In the genomic region with DNA sequence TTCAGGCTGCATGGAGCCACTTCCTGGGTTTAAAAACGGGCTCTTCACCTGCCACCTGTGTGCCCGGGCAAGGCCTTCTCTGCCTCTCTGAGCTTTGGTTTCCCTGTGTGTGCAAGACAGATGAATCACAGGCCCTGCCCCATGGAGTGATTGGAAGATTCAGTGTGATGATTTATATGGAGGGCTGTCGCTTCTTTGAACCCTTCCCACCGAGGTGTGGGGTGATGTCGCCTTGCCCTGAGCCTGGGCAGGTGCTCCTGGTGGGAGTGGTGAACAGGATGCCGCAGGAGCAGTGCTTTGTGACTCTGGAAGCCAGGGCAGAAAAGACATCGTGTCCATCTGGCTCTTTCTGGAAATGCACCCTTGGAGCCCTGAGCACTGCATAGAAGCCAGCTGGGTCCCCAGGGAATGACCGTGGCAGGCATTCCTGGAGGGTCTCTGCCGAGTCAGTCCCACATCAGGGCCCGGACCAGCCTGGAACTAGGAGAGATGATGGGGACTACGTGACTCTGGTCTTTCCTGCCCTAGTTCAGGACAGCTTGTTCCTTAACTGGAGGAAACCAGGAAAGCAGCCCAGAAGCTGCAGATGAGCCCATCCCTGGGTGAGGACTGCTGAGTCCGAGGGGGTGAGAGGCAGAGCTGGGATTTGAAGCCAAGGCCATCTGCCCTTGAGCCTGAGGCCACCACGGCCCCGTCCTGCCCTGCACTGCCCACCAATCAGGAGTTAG, we compare ENCODE assay signal across 8 cellular contexts. TPM values are rescaled to one million over a fixed set of nuclear protein-coding genes. Genes with fewer than 3 reads are reported as not detected.
DNase-seq lines count a peak whose midpoint lies in the region; ATAC-seq lines count a peak whose summit lies in the region.
"Not testable (repeated sequence)": the region's sequence is repeated elsewhere in the genome, so short reads cannot be mapped to it uniquely, and the experiment has no call there.

No MANE protein-coding gene starts in this region.

- H3K4me1 ChIP-seq in BLaER1 = peaks cover 49% of the 10 kb centered on the region

- H3K27me3 Mint-ChIP-seq in T-helper 1 cell treated with Interleukin-12 subunit alpha and Interleukin-12 subunit beta and Interleukin-4 antibody, amounts not matched to agents 30 μg/mL and 1 μg/mL, for 36 hours (ENCODE audit: low read depth); activated naive CD4-positive, alpha-beta T cell treated with anti-CD3 and anti-CD28 coated beads, Interleukin-2, amount 50 U/mL, for 24 hours; dendritic cell treated with granulocyte-macrophage colony-stimulating factor and Interleukin-4, amounts not matched to agents 40 ng/mL and 50 ng/mL, for 4 days; naive B cell: not testable (repeated sequence)

- H3K9me3 Mint-ChIP-seq in T-helper 1 cell treated with Interleukin-12 subunit alpha and Interleukin-12 subunit beta and Interleukin-4 antibody, amounts not matched to agents 30 μg/mL and 1 μg/mL, for 36 hours; activated naive CD4-positive, alpha-beta T cell treated with anti-CD3 and anti-CD28 coated beads, Interleukin-2, amount 50 U/mL, for 24 hours; dendritic cell treated with granulocyte-macrophage colony-stimulating factor and Interleukin-4, amounts not matched to agents 40 ng/mL and 50 ng/mL, for 4 days; naive B cell; stimulated activated effector memory CD8-positive, alpha-beta T cell treated with anti-CD3 and anti-CD28 coated beads, Interleukin-12 subunit alpha, Interleukin-12 subunit beta, amount 100 ng/mL, for 72 hours: not testable (repeated sequence)

- H3K27me3 ChIP-seq in BLaER1 = not testable (repeated sequence)

- H4K20me1 ChIP-seq in BLaER1 = not testable (repeated sequence)

- peak overlapping the region; percentile 34 for H3K27ac Mint-ChIP-seq in T-helper 1 cell treated with Interleukin-12 subunit alpha and Interleukin-12 subunit beta and Interleukin-4 antibody, amounts not matched to agents 30 μg/mL and 1 μg/mL, for 36 hours
- H3K27ac Mint-ChIP-seq in activated naive CD4-positive, alpha-beta T cell treated with anti-CD3 and anti-CD28 coated beads, Interleukin-2, amount 50 U/mL, for 24 hours = peak overlapping the region; percentile 46
- peak overlapping the region; percentile 64 for H3K27ac Mint-ChIP-seq in dendritic cell treated with granulocyte-macrophage colony-stimulating factor and Interleukin-4, amounts not matched to agents 40 ng/mL and 50 ng/mL, for 4 days
- peak overlapping the region in 5 of 6 donors; percentile 17 to 84 (median 80) for H3K27ac Mint-ChIP-seq in naive B cell
- peak overlapping the region; percentile 43 for H3K27ac Mint-ChIP-seq in stimulated activated effector memory CD8-positive, alpha-beta T cell treated with anti-CD3 and anti-CD28 coated beads, Interleukin-12 subunit alpha, Interleukin-12 subunit beta, amount 100 ng/mL, for 72 hours

- not testable (repeated sequence) for H3K27ac ChIP-seq in BLaER1

- H3K9ac ChIP-seq in BLaER1 = not testable (repeated sequence)

- peak; percentile 16 for DNase-seq in MV-4-11 (lab: John Stamatoyannopoulos, UW)
- DNase-seq in islet precursor cell = peak; percentile 60
- DNase-seq in naive B cell; stimulated activated effector memory CD8-positive, alpha-beta T cell treated with anti-CD3 and anti-CD28 coated beads, Interleukin-12 subunit alpha, Interleukin-12 subunit beta, amount 100 ng/mL, for 72 hours (ENCODE audit: low spot score in 2 of 2): not testable (repeated sequence)

- ATAC-seq in naive B cell (ENCODE audit: low read depth in 2 of 2); stimulated activated effector memory CD8-positive, alpha-beta T cell treated with anti-CD3 and anti-CD28 coated beads, Interleukin-12 subunit alpha, Interleukin-12 subunit beta, amount 100 ng/mL, for 72 hours: not testable (repeated sequence)

- not testable (repeated sequence) for H3K4me3 ChIP-seq in BLaER1

- H3K4me1 Mint-ChIP-seq in T-helper 1 cell treated with Interleukin-12 subunit alpha and Interleukin-12 subunit beta and Interleukin-4 antibody, amounts not matched to agents 30 μg/mL and 1 μg/mL, for 36 hours (ENCODE audit: low read depth) = peaks cover 24% of the 10 kb centered on the region
- peaks cover 20% of the 10 kb centered on the region for H3K4me1 Mint-ChIP-seq in activated naive CD4-positive, alpha-beta T cell treated with anti-CD3 and anti-CD28 coated beads, Interleukin-2, amount 50 U/mL, for 24 hours
- peaks cover 72% of the 10 kb centered on the region for H3K4me1 Mint-ChIP-seq in dendritic cell treated with granulocyte-macrophage colony-stimulating factor and Interleukin-4, amounts not matched to agents 40 ng/mL and 50 ng/mL, for 4 days (ENCODE audit: low read depth)
- H3K4me1 Mint-ChIP-seq in naive B cell = peaks cover 15 to 34% (median 28%) of the 10 kb centered on the region in 3 donors
- H3K4me1 Mint-ChIP-seq in stimulated activated effector memory CD8-positive, alpha-beta T cell treated with anti-CD3 and anti-CD28 coated beads, Interleukin-12 subunit alpha, Interleukin-12 subunit beta, amount 100 ng/mL, for 72 hours = peaks cover 32% of the 10 kb centered on the region

- H3K9me3 ChIP-seq in BLaER1 = not testable (repeated sequence)

- H3K36me3 Mint-ChIP-seq in T-helper 1 cell treated with Interleukin-12 subunit alpha and Interleukin-12 subunit beta and Interleukin-4 antibody, amounts not matched to agents 30 μg/mL and 1 μg/mL, for 36 hours (ENCODE audit: low read depth); activated naive CD4-positive, alpha-beta T cell treated with anti-CD3 and anti-CD28 coated beads, Interleukin-2, amount 50 U/mL, for 24 hours; dendritic cell treated with granulocyte-macrophage colony-stimulating factor and Interleukin-4, amounts not matched to agents 40 ng/mL and 50 ng/mL, for 4 days (ENCODE audit: low read depth); naive B cell: not testable (repeated sequence)
- H3K36me3 Mint-ChIP-seq in stimulated activated effector memory CD8-positive, alpha-beta T cell treated with anti-CD3 and anti-CD28 coated beads, Interleukin-12 subunit alpha, Interleukin-12 subunit beta, amount 100 ng/mL, for 72 hours = peaks cover 14% of the 10 kb centered on the region

- H3K4me2 ChIP-seq in BLaER1 = peak overlapping the region; percentile 92

- H3K36me3 ChIP-seq in BLaER1 = not testable (repeated sequence)

- intact Hi-C loops in dendritic cell treated with granulocyte-macrophage colony-stimulating factor and Interleukin-4, amounts not matched to agents 40 ng/mL and 50 ng/mL, for 4 days (cut with micrococcal nuclease) = not testable (repeated sequence)

- not testable (repeated sequence) for H3K4me3 Mint-ChIP-seq in T-helper 1 cell treated with Interleukin-12 subunit alpha and Interleukin-12 subunit beta and Interleukin-4 antibody, amounts not matched to agents 30 μg/mL and 1 μg/mL, for 36 hours; activated naive CD4-positive, alpha-beta T cell treated with anti-CD3 and anti-CD28 coated beads, Interleukin-2, amount 50 U/mL, for 24 hours; dendritic cell treated with granulocyte-macrophage colony-stimulating factor and Interleukin-4, amounts not matched to agents 40 ng/mL and 50 ng/mL, for 4 days; stimulated activated effector memory CD8-positive, alpha-beta T cell treated with anti-CD3 and anti-CD28 coated beads, Interleukin-12 subunit alpha, Interleukin-12 subunit beta, amount 100 ng/mL, for 72 hours
- peak overlapping the region in 4 of 8 donors; percentile 37 to 74 (median 50) for H3K4me3 Mint-ChIP-seq in naive B cell

RNA-seq across cellular contexts. Expression of a gene that starts 56.1 kb away (rescaled TPM):
- polyA plus RNA-seq in naive B cell (ENCODE audit: low read depth in 6 of 6) = 100 to 1,000 TPM in 4 of 6 donors, 10 to 100 TPM in 2; 92.8 to 151 (median 110) TPM
